18 cellular contexts compared by ENCODE assay signal in the genomic region with DNA sequence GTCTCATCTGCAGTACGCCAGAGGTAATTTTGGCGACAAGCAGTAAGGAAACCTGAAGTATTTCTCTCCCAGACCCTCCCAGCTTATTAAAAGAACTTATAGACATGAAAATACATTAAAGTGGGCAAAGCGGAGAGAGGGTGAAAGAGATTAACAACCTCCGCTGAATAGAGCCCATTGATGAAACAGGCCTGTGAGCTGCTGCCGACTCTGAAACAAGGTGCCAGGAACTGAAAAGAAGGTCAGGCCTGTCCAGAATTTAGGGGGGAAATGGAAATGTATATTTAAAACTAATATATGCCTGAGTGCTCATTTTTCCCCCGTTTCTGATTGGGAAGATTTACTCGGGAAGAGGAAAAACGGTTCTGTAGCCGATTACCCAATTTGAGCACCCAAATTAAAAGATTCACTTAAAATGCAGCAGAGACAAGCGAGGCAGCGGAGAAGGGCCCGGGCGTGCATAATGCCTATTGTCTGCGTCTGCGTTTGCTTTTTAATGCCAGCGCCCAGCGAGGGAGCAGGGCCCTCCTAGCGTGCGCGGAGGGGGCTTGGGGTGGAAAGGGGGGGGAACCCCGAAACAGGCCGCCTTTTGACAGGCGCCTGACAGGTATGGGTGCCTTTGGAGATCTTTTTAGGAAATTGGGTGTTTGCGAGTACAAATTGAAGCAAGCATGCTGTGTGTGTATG.
DNase-seq lines count a peak whose midpoint lies in the region; ATAC-seq, FAIRE-seq and TF ChIP-seq lines count a peak whose summit lies in the region.
"Had no signal": no experiment of that assay in that cellular context is flagged by ENCODE, and none has a peak within 500 bp of the region (broad histone marks: within the 10 kb centered on the region; RNA-seq: fewer than 3 reads in every experiment).

No MANE protein-coding gene starts in this region.

- ATAC-seq in WTC11: no peak

- H3K27ac Mint-ChIP-seq in WTC11: no peak overlapping the region; the same call in 1 of the 2 replicates
- H3K27ac Mint-ChIP-seq: IgD-negative memory B cell had no signal

- no peaks in the 10 kb centered on the region for H3K79me2 ChIP-seq in neural cell (replicated peaks; ENCODE audit: insufficient read depth, low read length)

- no peak overlapping the region for H3K4me3 ChIP-seq in neural cell (ENCODE audit: low read length)

- H3K36me3 Mint-ChIP-seq in WTC11: no peaks in the 10 kb centered on the region

- no peaks in the 10 kb centered on the region for H3F3A ChIP-seq in neural cell (ENCODE audit: insufficient read depth, low read length, poor library complexity, severe bottlenecking)

- H3K9ac ChIP-seq in neural cell (ENCODE audit: low read length): peak overlapping the region; percentile 9

- CTCF ChIA-PET in WTC11 (lab: Charles Lee): interaction anchor here (0.7 to 1.9 kb wide), 3 partner anchors 85 to 329 kb away, joined by 3 to 5 read pairs (median 4); no protein-coding TSS in a partner anchor

- TF ChIP-seq RAD21 in neural cell (conservative IDR thresholded peaks at IDR 0.05): no peak

- FAIRE-seq in GM12892 (lab: Jason Lieb, UNC): no peak

- no peaks in the 10 kb centered on the region for H3K9me3 Mint-ChIP-seq in WTC11

- POLR2A ChIA-PET in WTC11 (lab: Charles Lee): no interaction called here

- no peaks in the 10 kb centered on the region for H3K36me3 ChIP-seq in neural cell (ENCODE audit: insufficient read depth, low read length)

- DNase-seq in WTC11 (ENCODE audit: low spot score): peak; percentile 8
- DNase-seq in globus pallidus (ENCODE audit: low spot score): peak; percentile 53
- DNase-seq in retina: peak; percentile 70
- DNase-seq in GM12892 (ENCODE audit: insufficient read length): no peak
- no peak for DNase-seq in putamen (ENCODE audit: low spot score)
- DNase-seq in GM19240 (ENCODE audit: insufficient read length, low spot score): no peak
- DNase-seq: DMS79 treated with DMSO at 0.1 percent for 48 hours, HCEC 1CT, Karpas-422, NCI-H1436, NCI-H1930, NCI-H226, NCI-H524, NCI-H82, OCI-M1, SHP77 had no signal

- H3K9me2 ChIP-seq in neural cell (ENCODE audit: insufficient read depth, low read length): no peaks in the 10 kb centered on the region

- no peaks in the 10 kb centered on the region for H3K27me3 ChIP-seq in neural cell (ENCODE audit: insufficient read depth, low read depth, low read length)

- no peaks in the 10 kb centered on the region for H3K9me3 ChIP-seq in neural cell (ENCODE audit: low read length)

- H3K27me3 Mint-ChIP-seq in WTC11 (ENCODE audit: low read depth): no peaks in the 10 kb centered on the region
- H3K27me3 Mint-ChIP-seq: IgD-negative memory B cell had no signal

- no peaks in the 10 kb centered on the region for H4K20me1 ChIP-seq in neural cell (ENCODE audit: insufficient read depth)

- TF ChIP-seq EP300 in neural cell (conservative IDR thresholded peaks at IDR 0.05; ENCODE audit: poor library complexity, severe bottlenecking): no peak

- H3K4me1 Mint-ChIP-seq in WTC11: peaks cover 34% of the 10 kb centered on the region
- H3K4me1 Mint-ChIP-seq: IgD-negative memory B cell had no signal

- TF ChIP-seq CTCF in WTC11 (IDR thresholded peaks at IDR 0.05): no peak
- no peak for TF ChIP-seq CTCF in neural cell (IDR thresholded peaks at IDR 0.05; ENCODE audit: poor library complexity, severe bottlenecking)

- TF ChIP-seq POLR2A in GM12892 (IDR thresholded peaks at IDR 0.05; ENCODE audit: low read depth, low read length): no peak

- peak overlapping the region; percentile 4 for H3K4me2 ChIP-seq in neural cell (ENCODE audit: low read length)

- H2AFZ ChIP-seq in neural cell (ENCODE audit: low read depth, low read length): no peak overlapping the region

- H3K4me3 Mint-ChIP-seq in WTC11: no peak overlapping the region
- H3K4me3 Mint-ChIP-seq: IgD-negative memory B cell had no signal

- no peak overlapping the region for H3K27ac ChIP-seq in neural cell (ENCODE audit: low read length)

TF ChIP-seq in WTC11, 78 proteins besides CTCF, POLR2A, EP300 and RAD21 (continues in another document):
- TF ChIP-seq MXD4 (CRISPR knock-in tag; IDR thresholded peaks at IDR 0.05; ENCODE audit: borderline replicate concordance): no peak
- TF ChIP-seq, protein P1, sequence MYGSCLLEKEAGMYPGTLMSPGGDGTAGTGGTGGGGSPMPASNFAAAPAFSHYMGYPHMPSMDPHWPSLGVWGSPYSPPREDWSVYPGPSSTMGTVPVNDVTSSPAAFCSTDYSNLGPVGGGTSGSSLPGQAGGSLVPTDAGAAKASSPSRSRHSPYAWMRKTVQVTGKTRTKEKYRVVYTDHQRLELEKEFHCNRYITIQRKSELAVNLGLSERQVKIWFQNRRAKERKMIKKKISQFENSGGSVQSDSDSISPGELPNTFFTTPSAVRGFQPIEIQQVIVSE (CRISPR knock-in tag; IDR thresholded peaks at IDR 0.05; ENCODE audit: borderline replicate concordance): no peak
- TF ChIP-seq, protein P2, sequence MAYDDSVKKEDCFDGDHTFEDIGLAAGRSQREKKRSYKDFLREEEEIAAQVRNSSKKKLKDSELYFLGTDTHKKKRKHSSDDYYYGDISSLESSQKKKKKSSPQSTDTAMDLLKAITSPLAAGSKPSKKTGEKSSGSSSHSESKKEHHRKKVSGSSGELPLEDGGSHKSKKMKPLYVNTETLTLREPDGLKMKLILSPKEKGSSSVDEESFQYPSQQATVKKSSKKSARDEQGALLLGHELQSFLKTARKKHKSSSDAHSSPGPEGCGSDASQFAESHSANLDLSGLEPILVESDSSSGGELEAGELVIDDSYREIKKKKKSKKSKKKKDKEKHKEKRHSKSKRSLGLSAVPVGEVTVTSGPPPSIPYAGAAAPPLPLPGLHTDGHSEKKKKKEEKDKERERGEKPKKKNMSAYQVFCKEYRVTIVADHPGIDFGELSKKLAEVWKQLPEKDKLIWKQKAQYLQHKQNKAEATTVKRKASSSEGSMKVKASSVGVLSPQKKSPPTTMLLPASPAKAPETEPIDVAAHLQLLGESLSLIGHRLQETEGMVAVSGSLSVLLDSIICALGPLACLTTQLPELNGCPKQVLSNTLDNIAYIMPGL (CRISPR knock-in tag; IDR thresholded peaks at IDR 0.05): no peak

TF ChIP-seq in neural cell, 6 proteins besides CTCF, POLR2A, EP300 and RAD21:
- TF ChIP-seq, protein P3, sequence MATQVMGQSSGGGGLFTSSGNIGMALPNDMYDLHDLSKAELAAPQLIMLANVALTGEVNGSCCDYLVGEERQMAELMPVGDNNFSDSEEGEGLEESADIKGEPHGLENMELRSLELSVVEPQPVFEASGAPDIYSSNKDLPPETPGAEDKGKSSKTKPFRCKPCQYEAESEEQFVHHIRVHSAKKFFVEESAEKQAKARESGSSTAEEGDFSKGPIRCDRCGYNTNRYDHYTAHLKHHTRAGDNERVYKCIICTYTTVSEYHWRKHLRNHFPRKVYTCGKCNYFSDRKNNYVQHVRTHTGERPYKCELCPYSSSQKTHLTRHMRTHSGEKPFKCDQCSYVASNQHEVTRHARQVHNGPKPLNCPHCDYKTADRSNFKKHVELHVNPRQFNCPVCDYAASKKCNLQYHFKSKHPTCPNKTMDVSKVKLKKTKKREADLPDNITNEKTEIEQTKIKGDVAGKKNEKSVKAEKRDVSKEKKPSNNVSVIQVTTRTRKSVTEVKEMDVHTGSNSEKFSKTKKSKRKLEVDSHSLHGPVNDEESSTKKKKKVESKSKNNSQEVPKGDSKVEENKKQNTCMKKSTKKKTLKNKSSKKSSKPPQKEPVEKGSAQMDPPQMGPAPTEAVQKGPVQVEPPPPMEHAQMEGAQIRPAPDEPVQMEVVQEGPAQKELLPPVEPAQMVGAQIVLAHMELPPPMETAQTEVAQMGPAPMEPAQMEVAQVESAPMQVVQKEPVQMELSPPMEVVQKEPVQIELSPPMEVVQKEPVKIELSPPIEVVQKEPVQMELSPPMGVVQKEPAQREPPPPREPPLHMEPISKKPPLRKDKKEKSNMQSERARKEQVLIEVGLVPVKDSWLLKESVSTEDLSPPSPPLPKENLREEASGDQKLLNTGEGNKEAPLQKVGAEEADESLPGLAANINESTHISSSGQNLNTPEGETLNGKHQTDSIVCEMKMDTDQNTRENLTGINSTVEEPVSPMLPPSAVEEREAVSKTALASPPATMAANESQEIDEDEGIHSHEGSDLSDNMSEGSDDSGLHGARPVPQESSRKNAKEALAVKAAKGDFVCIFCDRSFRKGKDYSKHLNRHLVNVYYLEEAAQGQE (IDR thresholded peaks at IDR 0.05; ENCODE audit: borderline replicate concordance): no peak
- TF ChIP-seq TAF1 (IDR thresholded peaks at IDR 0.05; ENCODE audit: low read depth) (no peak), EZH2 (IDR thresholded peaks at IDR 0.05; ENCODE audit: borderline replicate concordance, insufficient read depth, low read length, poor library complexity, severe bottlenecking) (no peak), SMC3 (conservative IDR thresholded peaks at IDR 0.05; ENCODE audit: poor library complexity) (no peak), POLR2AphosphoS5 (IDR thresholded peaks at IDR 0.05) (no peak), MXI1 (conservative IDR thresholded peaks at IDR 0.05; ENCODE audit: poor library complexity, severe bottlenecking) (no peak)

Comparison
In these comparisons a context has a peak if more than half of its experiments do, and no peak if none do; other contexts are left out.
1. DNase-seq: peak in WTC11 (single experiment), globus pallidus (single experiment) and retina (single experiment); none in GM12892 (single experiment), putamen (single experiment) and GM19240 (single experiment).